11 cellular contexts compared by ENCODE assay signal in genomic region chr3:184756151-184756681, GRCh38.
DNase-seq lines count a peak whose midpoint lies in the region; ATAC-seq, FAIRE-seq and TF ChIP-seq lines count a peak whose summit lies in the region.
"Had no signal": no experiment of that assay in that cellular context is flagged by ENCODE, and none has a peak within 500 bp of the region (broad histone marks: within the 10 kb centered on the region; RNA-seq: fewer than 3 reads in every experiment).

No MANE protein-coding gene starts in this region.

- peak; percentile 76 to 86 for ATAC-seq in stimulated activated naive B cell treated with anti-CD40 and anti-IgM and Interleukin-4, amounts not matched to agents 10 μg/mL and 1 μg/mL and 100 μg/mL, for 72 hours (replicated peaks)
- no peak for ATAC-seq in HG02642 (IDR thresholded peaks at IDR 0.05; ENCODE audit: poor library complexity, unreplicated experiment)
- ATAC-seq: activated CD8-positive, alpha-beta memory T cell treated with anti-CD3 and anti-CD28 coated beads, Interleukin-2, amount 10 ng/mL, durations not matched to agents 7 days and 5 days had no signal

- peaks cover 5 to 7% of the 10 kb centered on the region in 2 donors for H3K27me3 Mint-ChIP-seq in stimulated activated naive B cell treated with anti-CD40 and anti-IgM and Interleukin-4, amounts not matched to agents 10 μg/mL and 1 μg/mL and 100 μg/mL, for 72 hours

- DNase-seq in DMS153 (lab: John Stamatoyannopoulos, UW) (peak; percentile 15), DMS153 treated with DMSO at 0.1 percent for 48 hours (lab: John Stamatoyannopoulos, UW; ENCODE audit: unreplicated experiment) (no peak), left kidney (ENCODE audit: low read depth, low spot score) (peak; percentile 23), HEK293T (ENCODE audit: extremely low spot score) (no peak), HTR-8/SVneo (ENCODE audit: insufficient read length, low spot score) (no peak)
- no peak for DNase-seq in stimulated activated naive B cell treated with anti-CD40 and anti-IgM and Interleukin-4, amounts not matched to agents 10 μg/mL and 1 μg/mL and 100 μg/mL, for 72 hours
- DNase-seq: activated CD8-positive, alpha-beta memory T cell treated with anti-CD3 and anti-CD28 coated beads, Interleukin-2, amount 10 ng/mL, durations not matched to agents 7 days and 5 days; NCI-H226 had no signal

- POLR2A ChIA-PET in HEK293T (lab: Yijun Ruan, JAX): no interaction called here

- CTCF ChIA-PET in HEK293T (lab: Yijun Ruan, JAX): interaction anchor here (1.5 kb wide), 1 partner anchor 10 kb away, joined by 4 read pairs; no protein-coding TSS in a partner anchor

- peak overlapping the region; percentile 70 for H3K27ac ChIP-seq in angular gyrus (ENCODE audit: low read depth, low read length)
- H3K27ac ChIP-seq: 22Rv1 had no signal

- no peak overlapping the region for H3K4me3 Mint-ChIP-seq in stimulated activated naive B cell treated with anti-CD40 and anti-IgM and Interleukin-4, amounts not matched to agents 10 μg/mL and 1 μg/mL and 100 μg/mL, for 72 hours
- H3K4me3 Mint-ChIP-seq: activated CD8-positive, alpha-beta memory T cell treated with anti-CD3 and anti-CD28 coated beads, Interleukin-2, amount 10 ng/mL, durations not matched to agents 7 days and 5 days had no signal

- FAIRE-seq in HTR-8/SVneo (lab: Jason Lieb, UNC): no peak

- no peaks in the 10 kb centered on the region for H3K9me3 Mint-ChIP-seq in stimulated activated naive B cell treated with anti-CD40 and anti-IgM and Interleukin-4, amounts not matched to agents 10 μg/mL and 1 μg/mL and 100 μg/mL, for 72 hours

- H3K4me1 Mint-ChIP-seq in stimulated activated naive B cell treated with anti-CD40 and anti-IgM and Interleukin-4, amounts not matched to agents 10 μg/mL and 1 μg/mL and 100 μg/mL, for 72 hours: peaks cover 9 to 18% of the 10 kb centered on the region in 2 donors

- H3K36me3 Mint-ChIP-seq in stimulated activated naive B cell treated with anti-CD40 and anti-IgM and Interleukin-4, amounts not matched to agents 10 μg/mL and 1 μg/mL and 100 μg/mL, for 72 hours: no peaks in the 10 kb centered on the region
- H3K36me3 Mint-ChIP-seq: activated CD8-positive, alpha-beta memory T cell treated with anti-CD3 and anti-CD28 coated beads, Interleukin-2, amount 10 ng/mL, durations not matched to agents 7 days and 5 days had no signal

- H3K27ac Mint-ChIP-seq in stimulated activated naive B cell treated with anti-CD40 and anti-IgM and Interleukin-4, amounts not matched to agents 10 μg/mL and 1 μg/mL and 100 μg/mL, for 72 hours: no peak overlapping the region
- H3K27ac Mint-ChIP-seq: activated CD8-positive, alpha-beta memory T cell treated with anti-CD3 and anti-CD28 coated beads, Interleukin-2, amount 10 ng/mL, durations not matched to agents 7 days and 5 days had no signal

TF ChIP-seq in HEK293T, 16 proteins besides CTCF, POLR2A, EP300 and RAD21:
- no peak for TF ChIP-seq BHLHE40 (IDR thresholded peaks at IDR 0.05; ENCODE audit: borderline replicate concordance)
- TF ChIP-seq L3MBTL2 (conservative IDR thresholded peaks at IDR 0.05): no peak
- TF ChIP-seq CTBP1 (IDR thresholded peaks at IDR 0.05; ENCODE audit: borderline replicate concordance): no peak
- TF ChIP-seq LEF1 (IDR thresholded peaks at IDR 0.05; ENCODE audit: borderline replicate concordance): no peak
- no peak for TF ChIP-seq HDGF (IDR thresholded peaks at IDR 0.05; ENCODE audit: borderline replicate concordance)

Comparison
In these comparisons a context has a peak if more than half of its experiments do, and no peak if none do; other contexts are left out.
1. DNase-seq: peak in DMS153 (single experiment) and left kidney (single experiment); none in DMS153 treated with DMSO at 0.1 percent for 48 hours (single experiment), stimulated activated naive B cell treated with anti-CD40 and anti-IgM and Interleukin-4, amounts not matched to agents 10 μg/mL and 1 μg/mL and 100 μg/mL, for 72 hours (single experiment), HEK293T (single experiment) and HTR-8/SVneo (single experiment).